Comparison of ENCODE assay signal across 1 cellular context in genomic region chr14:99603471-99603933, GRCh38.
TF ChIP-seq lines count a peak whose summit lies in the region.

No MANE protein-coding gene starts in this region.

TF ChIP-seq in K562, 482 proteins besides CTCF, POLR2A, EP300 and RAD21 (continued from another document and continues in another):
- TF ChIP-seq CHAMP1 (IDR thresholded peaks at IDR 0.05) (no peak), POLR2AphosphoS5 (IDR thresholded peaks at IDR 0.05; ENCODE audit: control insufficient read depth, insufficient read depth, low read depth, low read length) (no peak), ZNF592 (IDR thresholded peaks at IDR 0.05) (peak; percentile 83), SNIP1 (IDR thresholded peaks at IDR 0.05; ENCODE audit: low read depth) (no peak), ERF (CRISPR knock-in tag; IDR thresholded peaks at IDR 0.05) (peak; percentile 71; the same call in 1 of the 2 replicates), ZNF778 (CRISPR knock-in tag; IDR thresholded peaks at IDR 0.05) (no peak), CSDE1 (IDR thresholded peaks at IDR 0.05) (no peak), CTBP1 (IDR thresholded peaks at IDR 0.05; ENCODE audit: borderline replicate concordance) (peak; percentile 39; the same call in 1 of the 2 replicates), GABPB2 (CRISPR knock-in tag; conservative IDR thresholded peaks at IDR 0.05) (no peak), CXXC5 (CRISPR knock-in tag; IDR thresholded peaks at IDR 0.05) (peak; percentile 69), POLR2B (IDR thresholded peaks at IDR 0.05; ENCODE audit: low read depth, partially characterized antibody) (no peak), NR2C1 (IDR thresholded peaks at IDR 0.05) (no peak), NR2C1 (tag; IDR thresholded peaks at IDR 0.05) (no peak), AFF1 (IDR thresholded peaks at IDR 0.05; ENCODE audit: low read depth in 1 of 2, partially characterized antibody in 2 of 2) (no peak), MAZ (CRISPR knock-in tag; conservative IDR thresholded peaks at IDR 0.05 in 1 of 2, IDR thresholded peaks at IDR 0.05 in 1 of 2) (peak in 1 of 2 experiments; percentile 59; a peak in 3 of 4 replicates), HDGF (IDR thresholded peaks at IDR 0.05) (no peak), FOXK1 (CRISPR knock-in tag; IDR thresholded peaks at IDR 0.05; ENCODE audit: borderline replicate concordance) (no peak), STAG1 (CRISPR knock-in tag; IDR thresholded peaks at IDR 0.05; ENCODE audit: borderline replicate concordance) (0 out of 2 replicates have a peak, but pooled peaks have one; percentile 28), EP400 (IDR thresholded peaks at IDR 0.05) (no peak), ESRRA (IDR thresholded peaks at IDR 0.05; ENCODE audit: borderline replicate concordance, low read depth) (no peak), RHOXF2B (CRISPR knock-in tag; conservative IDR thresholded peaks at IDR 0.05) (no peak), CBFA2T2 (conservative IDR thresholded peaks at IDR 0.05) (no peak), ELF2 (CRISPR knock-in tag; IDR thresholded peaks at IDR 0.05) (no peak), ZNF561 (CRISPR knock-in tag; conservative IDR thresholded peaks at IDR 0.05) (no peak), SMAD1 (IDR thresholded peaks at IDR 0.05; ENCODE audit: low read depth, low read length, partially characterized antibody) (no peak), HLTF (IDR thresholded peaks at IDR 0.05) (no peak), TAF7 (tag; IDR thresholded peaks at IDR 0.05) (no peak), ARID3A (IDR thresholded peaks at IDR 0.05; ENCODE audit: borderline replicate concordance, low read depth, low read length) (no peak), IRF2 (CRISPR knock-in tag; IDR thresholded peaks at IDR 0.05) (0 out of 2 replicates have a peak, but pooled peaks have one; percentile 77), ZNF431 (CRISPR knock-in tag; IDR thresholded peaks at IDR 0.05) (peak; percentile 89), RBM34 (IDR thresholded peaks at IDR 0.05; ENCODE audit: borderline replicate concordance, insufficient read depth, low read length) (no peak), THRAP3 (IDR thresholded peaks at IDR 0.05; ENCODE audit: borderline replicate concordance) (no peak), ZNF740 (CRISPR knock-in tag; IDR thresholded peaks at IDR 0.05) (peak; percentile 66), ZNF740 (tag; IDR thresholded peaks at IDR 0.05) (no peak), ZNF212 (CRISPR knock-in tag; IDR thresholded peaks at IDR 0.05) (no peak), SMARCB1 (IDR thresholded peaks at IDR 0.05; ENCODE audit: insufficient read length, low read depth) (no peak), GABPB1 (CRISPR knock-in tag; IDR thresholded peaks at IDR 0.05) (peak; percentile 27; the same call in 1 of the 2 replicates), ZNF146 (CRISPR knock-in tag; IDR thresholded peaks at IDR 0.05; ENCODE audit: unreplicated experiment) (no peak), DMBX1 (CRISPR knock-in tag; IDR thresholded peaks at IDR 0.05; ENCODE audit: borderline replicate concordance) (0 out of 2 replicates have a peak, but pooled peaks have one; percentile 34), SMAD4 (CRISPR knock-in tag; conservative IDR thresholded peaks at IDR 0.05) (peak; percentile 39; the same call in 1 of the 2 replicates), ZNF717 (CRISPR knock-in tag; IDR thresholded peaks at IDR 0.05) (no peak), UBTF (IDR thresholded peaks at IDR 0.05; ENCODE audit: borderline replicate concordance in 1 of 2, low read depth in 2 of 2, low read length in 2 of 2) (no peak), FOS (IDR thresholded peaks at IDR 0.05; ENCODE audit: extremely low read depth, insufficient read length) (no peak), MTA3 (IDR thresholded peaks at IDR 0.05; ENCODE audit: borderline replicate concordance) (peak; percentile 19; the same call in 1 of the 2 replicates), TBL1XR1 (IDR thresholded peaks at IDR 0.05; ENCODE audit: low read length in 2 of 2) (no peak), ZNF165 (CRISPR knock-in tag; IDR thresholded peaks at IDR 0.05; ENCODE audit: borderline replicate concordance) (no peak), NONO (IDR thresholded peaks at IDR 0.05; ENCODE audit: low read depth in 2 of 2, low read length in 1 of 2) (no peak), CEBPG (CRISPR knock-in tag; IDR thresholded peaks at IDR 0.05) (peak; percentile 7; the same call in 1 of the 2 replicates), CEBPG (tag; conservative IDR thresholded peaks at IDR 0.05 in 1 of 2, IDR thresholded peaks at IDR 0.05 in 1 of 2) (no peak), ZNF224 (CRISPR knock-in tag; IDR thresholded peaks at IDR 0.05) (peak; percentile 62; the same call in 1 of the 2 replicates), ZNF24 (IDR thresholded peaks at IDR 0.05) (no peak), NFE2L1 (tag; IDR thresholded peaks at IDR 0.05; ENCODE audit: borderline replicate concordance, low read depth) (no peak), RBM22 (IDR thresholded peaks at IDR 0.05; ENCODE audit: low read depth, low read length, poor library complexity, severe bottlenecking) (no peak), HSF4 (CRISPR knock-in tag; IDR thresholded peaks at IDR 0.05; ENCODE audit: borderline replicate concordance) (no peak), CEBPB (tag; IDR thresholded peaks at IDR 0.05) (no peak), ZNF384 (IDR thresholded peaks at IDR 0.05; ENCODE audit: low read depth, low read length) (no peak)
